2 cellular contexts compared by ENCODE assay signal in the genomic region with DNA sequence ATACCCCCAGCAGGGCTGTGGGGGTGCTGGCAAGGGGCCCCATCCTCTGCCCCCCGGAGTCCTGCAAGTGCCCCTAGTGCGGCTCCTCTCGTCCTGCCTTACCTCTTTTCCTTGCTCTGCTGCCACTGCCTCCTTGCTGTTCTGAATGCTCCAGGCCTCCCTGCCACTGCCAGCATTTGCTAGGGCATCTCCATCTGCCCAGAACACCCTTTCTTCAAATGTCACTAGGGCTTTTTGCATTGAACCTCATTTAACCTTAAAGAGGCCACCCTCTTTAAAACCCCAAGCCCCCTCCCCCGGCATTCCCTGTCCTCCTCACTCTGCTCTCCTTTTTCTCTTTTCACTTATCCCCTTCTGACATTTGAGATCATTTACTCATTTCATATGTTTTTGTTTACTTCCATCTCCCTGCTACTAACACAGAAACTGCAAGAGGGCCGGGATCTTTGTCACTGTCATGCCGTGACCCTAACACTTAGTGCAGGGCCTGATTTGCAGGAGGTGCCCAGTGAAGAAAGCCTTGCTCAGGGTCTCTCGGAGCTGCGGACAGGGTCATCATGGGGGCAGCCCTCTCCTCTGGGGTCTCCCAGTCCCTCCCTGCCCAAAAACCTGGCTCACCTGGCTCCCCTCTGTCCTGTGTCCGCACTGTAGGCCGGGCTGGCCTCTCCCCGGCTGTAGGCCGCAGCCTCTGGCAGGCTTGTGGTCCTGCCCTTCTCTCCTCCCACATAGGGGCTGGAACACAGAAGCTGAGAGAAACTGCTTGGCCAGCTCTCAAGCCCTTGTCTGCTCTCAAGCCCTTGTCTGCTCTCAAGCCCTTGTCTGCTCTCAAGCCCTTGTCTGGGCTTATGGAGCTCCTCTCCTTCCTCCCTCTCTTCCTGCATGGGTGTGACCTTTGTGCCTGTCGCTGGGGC.
TF ChIP-seq lines count a peak whose summit lies in the region.

A gene (minus strand): TSS at position 690 of the 911 bp plus-strand sequence. CDS start 2,084 bp downstream, outside the sequence.

TF ChIP-seq in SK-N-SH treated with all-trans-retinoic acid at 6 μM for 48 hours, 23 proteins besides CTCF, POLR2A, EP300 and RAD21 (continued from another document):
- no peak for TF ChIP-seq BACH2 (CRISPR knock-in tag; IDR thresholded peaks at IDR 0.05; ENCODE audit: borderline replicate concordance)
- no peak for TF ChIP-seq SNAI2 (CRISPR knock-in tag; IDR thresholded peaks at IDR 0.05)
- TF ChIP-seq ZNF565 (CRISPR knock-in tag; conservative IDR thresholded peaks at IDR 0.05; ENCODE audit: low read depth): no peak
- TF ChIP-seq RARB (CRISPR knock-in tag; IDR thresholded peaks at IDR 0.05): no peak
- TF ChIP-seq ZFP30 (CRISPR knock-in tag; IDR thresholded peaks at IDR 0.05): no peak
- no peak for TF ChIP-seq ISL1 (CRISPR knock-in tag; IDR thresholded peaks at IDR 0.05)
- TF ChIP-seq PPARA (CRISPR knock-in tag; IDR thresholded peaks at IDR 0.05; ENCODE audit: borderline replicate concordance): no peak
- TF ChIP-seq, protein P1, sequence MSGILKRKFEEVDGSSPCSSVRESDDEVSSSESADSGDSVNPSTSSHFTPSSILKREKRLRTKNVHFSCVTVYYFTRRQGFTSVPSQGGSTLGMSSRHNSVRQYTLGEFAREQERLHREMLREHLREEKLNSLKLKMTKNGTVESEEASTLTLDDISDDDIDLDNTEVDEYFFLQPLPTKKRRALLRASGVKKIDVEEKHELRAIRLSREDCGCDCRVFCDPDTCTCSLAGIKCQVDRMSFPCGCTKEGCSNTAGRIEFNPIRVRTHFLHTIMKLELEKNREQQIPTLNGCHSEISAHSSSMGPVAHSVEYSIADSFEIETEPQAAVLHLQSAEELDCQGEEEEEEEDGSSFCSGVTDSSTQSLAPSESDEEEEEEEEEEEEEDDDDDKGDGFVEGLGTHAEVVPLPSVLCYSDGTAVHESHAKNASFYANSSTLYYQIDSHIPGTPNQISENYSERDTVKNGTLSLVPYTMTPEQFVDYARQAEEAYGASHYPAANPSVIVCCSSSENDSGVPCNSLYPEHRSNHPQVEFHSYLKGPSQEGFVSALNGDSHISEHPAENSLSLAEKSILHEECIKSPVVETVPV (CRISPR knock-in tag; IDR thresholded peaks at IDR 0.05): no peak
- TF ChIP-seq, protein P2, sequence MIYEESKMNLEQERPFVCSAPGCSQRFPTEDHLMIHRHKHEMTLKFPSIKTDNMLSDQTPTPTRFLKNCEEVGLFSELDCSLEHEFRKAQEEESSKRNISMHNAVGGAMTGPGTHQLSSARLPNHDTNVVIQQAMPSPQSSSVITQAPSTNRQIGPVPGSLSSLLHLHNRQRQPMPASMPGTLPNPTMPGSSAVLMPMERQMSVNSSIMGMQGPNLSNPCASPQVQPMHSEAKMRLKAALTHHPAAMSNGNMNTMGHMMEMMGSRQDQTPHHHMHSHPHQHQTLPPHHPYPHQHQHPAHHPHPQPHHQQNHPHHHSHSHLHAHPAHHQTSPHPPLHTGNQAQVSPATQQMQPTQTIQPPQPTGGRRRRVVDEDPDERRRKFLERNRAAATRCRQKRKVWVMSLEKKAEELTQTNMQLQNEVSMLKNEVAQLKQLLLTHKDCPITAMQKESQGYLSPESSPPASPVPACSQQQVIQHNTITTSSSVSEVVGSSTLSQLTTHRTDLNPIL (CRISPR knock-in tag; IDR thresholded peaks at IDR 0.05; ENCODE audit: low read depth): no peak

TF ChIP-seq in SK-N-SH, 30 proteins besides CTCF, POLR2A, EP300 and RAD21 (continued from another document):
- TF ChIP-seq, protein P3, sequence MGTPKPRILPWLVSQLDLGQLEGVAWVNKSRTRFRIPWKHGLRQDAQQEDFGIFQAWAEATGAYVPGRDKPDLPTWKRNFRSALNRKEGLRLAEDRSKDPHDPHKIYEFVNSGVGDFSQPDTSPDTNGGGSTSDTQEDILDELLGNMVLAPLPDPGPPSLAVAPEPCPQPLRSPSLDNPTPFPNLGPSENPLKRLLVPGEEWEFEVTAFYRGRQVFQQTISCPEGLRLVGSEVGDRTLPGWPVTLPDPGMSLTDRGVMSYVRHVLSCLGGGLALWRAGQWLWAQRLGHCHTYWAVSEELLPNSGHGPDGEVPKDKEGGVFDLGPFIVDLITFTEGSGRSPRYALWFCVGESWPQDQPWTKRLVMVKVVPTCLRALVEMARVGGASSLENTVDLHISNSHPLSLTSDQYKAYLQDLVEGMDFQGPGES (IDR thresholded peaks at IDR 0.05; ENCODE audit: low read depth, low read length): no peak
- no peak for TF ChIP-seq TAF1 (IDR thresholded peaks at IDR 0.05; ENCODE audit: borderline replicate concordance, low read depth, low read length)
- no peak for TF ChIP-seq MEF2A (IDR thresholded peaks at IDR 0.05; ENCODE audit: borderline replicate concordance, low read depth)
- TF ChIP-seq, protein P4, sequence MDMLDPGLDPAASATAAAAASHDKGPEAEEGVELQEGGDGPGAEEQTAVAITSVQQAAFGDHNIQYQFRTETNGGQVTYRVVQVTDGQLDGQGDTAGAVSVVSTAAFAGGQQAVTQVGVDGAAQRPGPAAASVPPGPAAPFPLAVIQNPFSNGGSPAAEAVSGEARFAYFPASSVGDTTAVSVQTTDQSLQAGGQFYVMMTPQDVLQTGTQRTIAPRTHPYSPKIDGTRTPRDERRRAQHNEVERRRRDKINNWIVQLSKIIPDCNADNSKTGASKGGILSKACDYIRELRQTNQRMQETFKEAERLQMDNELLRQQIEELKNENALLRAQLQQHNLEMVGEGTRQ (IDR thresholded peaks at IDR 0.05; ENCODE audit: borderline replicate concordance, low read depth, low read length): no peak
- TF ChIP-seq, protein P5, sequence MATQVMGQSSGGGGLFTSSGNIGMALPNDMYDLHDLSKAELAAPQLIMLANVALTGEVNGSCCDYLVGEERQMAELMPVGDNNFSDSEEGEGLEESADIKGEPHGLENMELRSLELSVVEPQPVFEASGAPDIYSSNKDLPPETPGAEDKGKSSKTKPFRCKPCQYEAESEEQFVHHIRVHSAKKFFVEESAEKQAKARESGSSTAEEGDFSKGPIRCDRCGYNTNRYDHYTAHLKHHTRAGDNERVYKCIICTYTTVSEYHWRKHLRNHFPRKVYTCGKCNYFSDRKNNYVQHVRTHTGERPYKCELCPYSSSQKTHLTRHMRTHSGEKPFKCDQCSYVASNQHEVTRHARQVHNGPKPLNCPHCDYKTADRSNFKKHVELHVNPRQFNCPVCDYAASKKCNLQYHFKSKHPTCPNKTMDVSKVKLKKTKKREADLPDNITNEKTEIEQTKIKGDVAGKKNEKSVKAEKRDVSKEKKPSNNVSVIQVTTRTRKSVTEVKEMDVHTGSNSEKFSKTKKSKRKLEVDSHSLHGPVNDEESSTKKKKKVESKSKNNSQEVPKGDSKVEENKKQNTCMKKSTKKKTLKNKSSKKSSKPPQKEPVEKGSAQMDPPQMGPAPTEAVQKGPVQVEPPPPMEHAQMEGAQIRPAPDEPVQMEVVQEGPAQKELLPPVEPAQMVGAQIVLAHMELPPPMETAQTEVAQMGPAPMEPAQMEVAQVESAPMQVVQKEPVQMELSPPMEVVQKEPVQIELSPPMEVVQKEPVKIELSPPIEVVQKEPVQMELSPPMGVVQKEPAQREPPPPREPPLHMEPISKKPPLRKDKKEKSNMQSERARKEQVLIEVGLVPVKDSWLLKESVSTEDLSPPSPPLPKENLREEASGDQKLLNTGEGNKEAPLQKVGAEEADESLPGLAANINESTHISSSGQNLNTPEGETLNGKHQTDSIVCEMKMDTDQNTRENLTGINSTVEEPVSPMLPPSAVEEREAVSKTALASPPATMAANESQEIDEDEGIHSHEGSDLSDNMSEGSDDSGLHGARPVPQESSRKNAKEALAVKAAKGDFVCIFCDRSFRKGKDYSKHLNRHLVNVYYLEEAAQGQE (IDR thresholded peaks at IDR 0.05; ENCODE audit: low read depth, low read length): no peak
- no peak for TF ChIP-seq GATA2 (CRISPR knock-in tag; IDR thresholded peaks at IDR 0.05)
- TF ChIP-seq NFIC (IDR thresholded peaks at IDR 0.05; ENCODE audit: borderline replicate concordance): no peak
- TF ChIP-seq FOXM1 (IDR thresholded peaks at IDR 0.05; ENCODE audit: low read depth): no peak
- TF ChIP-seq RFX5 (IDR thresholded peaks at IDR 0.05; ENCODE audit: low read length): no peak
